Comparison of ENCODE assay signal across 8 cellular contexts in genomic region chr20:51326241-51326819, GRCh38.
DNase-seq lines count a peak whose midpoint lies in the region; ATAC-seq, FAIRE-seq and TF ChIP-seq lines count a peak whose summit lies in the region.

No MANE protein-coding gene starts in this region.

- ATAC-seq in GM21619 (IDR thresholded peaks at IDR 0.05; ENCODE audit: unreplicated experiment) (no peak), HG02588 (IDR thresholded peaks at IDR 0.05; ENCODE audit: unreplicated experiment) (no peak), GM18511 (IDR thresholded peaks at IDR 0.05; ENCODE audit: unreplicated experiment) (no peak)

- FAIRE-seq in bronchial epithelial cell (lab: Jason Lieb, UNC): no peak

- no peaks in the 10 kb centered on the region for H3K36me3 ChIP-seq in bronchial epithelial cell (ENCODE audit: control insufficient read depth, insufficient read depth, low read length)

- peaks cover 1% of the 10 kb centered on the region for H3K27me3 ChIP-seq in bronchial epithelial cell (ENCODE audit: control insufficient read depth, insufficient read depth, low read length)

- H3K4me3 ChIP-seq in bronchial epithelial cell (ENCODE audit: low read depth, low read length): no peak overlapping the region

- peak; percentile 76 for TF ChIP-seq CTCF in bronchial epithelial cell (IDR thresholded peaks at IDR 0.05; ENCODE audit: insufficient read depth, low read length, severe bottlenecking)

- DNase-seq in Ammon's horn (ENCODE audit: low spot score) (peak; percentile 62), HCEC 1CT (peak; percentile 56), SW480 (ENCODE audit: low spot score) (peak; percentile 70), bronchial epithelial cell (ENCODE audit: low read depth) (peak; percentile 43), midbrain (lab: John Stamatoyannopoulos, UW) (peak; percentile 8)

Comparison
In these comparisons a context has a peak if more than half of its experiments do, and no peak if none do; other contexts are left out.
1. DNase-seq: peak in every context shown above with its lines; median percentile 70 in SW480; 62 in Ammon's horn; 56 in HCEC 1CT; 43 in bronchial epithelial cell; 8 in midbrain.